Comparison of ENCODE assay signal across 8 cellular contexts in genomic region chr16:48612621-48613020, GRCh38. TPM values are rescaled to one million over a fixed set of nuclear protein-coding genes. Genes with fewer than 3 reads are reported as not detected.
DNase-seq lines count a peak whose midpoint lies in the region; ATAC-seq and TF ChIP-seq lines count a peak whose summit lies in the region.

No MANE protein-coding gene starts in this region.

- peaks cover 21% of the 10 kb centered on the region for H3K4me1 Mint-ChIP-seq in brain
- H3K4me1 Mint-ChIP-seq in nephron: peaks cover 34% of the 10 kb centered on the region

- H3K36me3 Mint-ChIP-seq in brain (no peaks in the 10 kb centered on the region), nephron (ENCODE audit: low read depth) (peaks cover 5% of the 10 kb centered on the region)

- H3F3A ChIP-seq in DOHH2 (ENCODE audit: control insufficient read depth, insufficient read depth): no peaks in the 10 kb centered on the region
- peaks cover 42% of the 10 kb centered on the region for H3F3A ChIP-seq in MM.1S (ENCODE audit: insufficient read depth, low read length)

- H3K4me1 ChIP-seq in DOHH2 (ENCODE audit: control insufficient read depth, low read length): peaks cover 43% of the 10 kb centered on the region
- H3K4me1 ChIP-seq in MM.1S (ENCODE audit: low read length): peaks cover 32% of the 10 kb centered on the region

- H3K79me2 ChIP-seq in DOHH2 (ENCODE audit: control insufficient read depth, low read length) (peaks cover 24% of the 10 kb centered on the region), MM.1S (ENCODE audit: low read length) (peaks cover 18% of the 10 kb centered on the region)

- H3K36me3 ChIP-seq in DOHH2 (ENCODE audit: control insufficient read depth, low read length): no peaks in the 10 kb centered on the region; the same call in 1 of the 2 replicates
- H3K36me3 ChIP-seq in MM.1S (replicated peaks; ENCODE audit: insufficient read depth, low read length): no peaks in the 10 kb centered on the region

- H3K27ac ChIP-seq in DOHH2 (ENCODE audit: low read depth, low read length) (peak overlapping the region; percentile 17; the same call in 1 of the 2 replicates), MM.1S (ENCODE audit: low read length) (peak overlapping the region; percentile 66)

- no peak for ATAC-seq in HG03378 (IDR thresholded peaks at IDR 0.05; ENCODE audit: unreplicated experiment)

- TF ChIP-seq CTCF in DOHH2 (IDR thresholded peaks at IDR 0.05; ENCODE audit: low read depth, low read length, poor library complexity, severe bottlenecking) (no peak), MM.1S (IDR thresholded peaks at IDR 0.05; ENCODE audit: low read length) (no peak), brain (conservative IDR thresholded peaks at IDR 0.05) (no peak), nephron (IDR thresholded peaks at IDR 0.05; ENCODE audit: unreplicated experiment in 3 of 3) (no peak)

- H2AFZ ChIP-seq in MM.1S (ENCODE audit: low read length): peak overlapping the region; percentile 29

- H3K9me3 ChIP-seq in DOHH2 (ENCODE audit: control insufficient read depth, insufficient read depth, low read length): no peaks in the 10 kb centered on the region
- H3K9me3 ChIP-seq in MM.1S (replicated peaks; ENCODE audit: insufficient read depth, low read length): no peaks in the 10 kb centered on the region

- H3K4me3 ChIP-seq in DOHH2 (ENCODE audit: low read length) (peak overlapping the region; percentile 19), MM.1S (ENCODE audit: low read length) (peak overlapping the region; percentile 11)

- H3K27me3 ChIP-seq in DOHH2 (ENCODE audit: control insufficient read depth, low read length) (no peaks in the 10 kb centered on the region), MM.1S (replicated peaks; ENCODE audit: insufficient read depth, low read length) (no peaks in the 10 kb centered on the region)

- peak; percentile 33 for DNase-seq in MM.1S
- DNase-seq in NCI-H774 (lab: John Stamatoyannopoulos, UW): no peak
- no peak for DNase-seq in GM19238 (ENCODE audit: insufficient read length, low spot score)
- DNase-seq in activated gamma-delta T cell treated with Interleukin-2 at 50 U/mL for 16 hours: no peak

- H3K4me2 ChIP-seq in DOHH2 (ENCODE audit: low read length) (peak overlapping the region; percentile 49), MM.1S (ENCODE audit: low read depth, low read length) (peak overlapping the region; percentile 47)

- H3K4me3 Mint-ChIP-seq in brain (peak overlapping the region in 4 of 5 experiments; percentile 15 to 55 (median 44)), nephron (peak overlapping the region; percentile 43 to 70 (median 54))

- peaks cover 24% of the 10 kb centered on the region for H3K27me3 Mint-ChIP-seq in brain
- H3K27me3 Mint-ChIP-seq in nephron (ENCODE audit: low read depth): no peaks in the 10 kb centered on the region

- H3K27ac Mint-ChIP-seq in brain (peak overlapping the region in 4 of 5 experiments; percentile 40 to 86 (median 82)), nephron (peak overlapping the region; percentile 70 to 94 (median 78))

- peak overlapping the region; percentile 26; the same call in 1 of the 2 replicates for H3K9ac ChIP-seq in MM.1S (ENCODE audit: low read length)

- H4K20me1 ChIP-seq in DOHH2 (ENCODE audit: control insufficient read depth, insufficient read depth, low read depth, low read length) (no peaks in the 10 kb centered on the region), MM.1S (ENCODE audit: insufficient read depth, low read length) (no peaks in the 10 kb centered on the region)

- H3K9me2 ChIP-seq in DOHH2 (replicated peaks; ENCODE audit: control insufficient read depth, low read length) (no peaks in the 10 kb centered on the region), MM.1S (replicated peaks; ENCODE audit: insufficient read depth, low read length) (no peaks in the 10 kb centered on the region)

- H3K9me3 Mint-ChIP-seq in brain (peaks cover 0 to 10% (median 5%) of the 10 kb centered on the region in 5 experiments), nephron (peaks cover 3% of the 10 kb centered on the region)

RNA-seq across cellular contexts. Expression of gene N4BP1, which starts 2.6 kb away (rescaled TPM):
- polyA plus RNA-seq in brain (ENCODE audit: insufficient read depth, low read depth, low replicate concordance): 16.4 TPM
